In genomic region chr17:81197409-81197795, GRCh38 we compare ENCODE assay signal across 1 cellular context.
TF ChIP-seq lines count a peak whose summit lies in the region.

No MANE protein-coding gene starts in this region.

TF ChIP-seq in GM23338, 12 proteins besides CTCF, POLR2A, EP300 and RAD21 (continued from another document):
- TF ChIP-seq REST (IDR thresholded peaks at IDR 0.05; ENCODE audit: unreplicated experiment) = no peak
- no peak for TF ChIP-seq CREB1 (CRISPR knock-in tag; IDR thresholded peaks at IDR 0.05; ENCODE audit: low read depth)
- TF ChIP-seq ZNF462 (CRISPR knock-in tag; IDR thresholded peaks at IDR 0.05) = no peak
- no peak for TF ChIP-seq ZNF114 (CRISPR knock-in tag; IDR thresholded peaks at IDR 0.05)
